Comparison of ENCODE assay signal across 10 cellular contexts in the genomic region with DNA sequence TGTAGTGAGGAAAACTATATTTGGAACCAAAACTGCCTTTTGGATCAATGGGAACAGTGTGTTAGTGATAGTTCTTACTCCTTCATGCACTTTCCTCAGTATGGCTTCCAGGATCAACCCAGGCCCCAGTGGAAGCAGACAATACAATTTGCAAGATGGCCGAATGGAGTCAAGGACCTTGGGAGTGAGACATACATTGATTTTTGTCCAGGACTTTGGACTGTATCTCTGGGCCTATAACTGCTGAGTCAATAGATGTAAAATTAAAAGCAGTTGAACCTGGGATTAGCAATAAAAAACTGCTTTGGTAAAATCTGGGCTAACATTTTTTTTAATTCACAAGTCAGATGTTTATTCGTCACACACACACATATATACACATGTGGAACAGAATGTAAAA. TPM values are rescaled to one million over a fixed set of nuclear protein-coding genes. Genes with fewer than 3 reads are reported as not detected.
DNase-seq lines count a peak whose midpoint lies in the region; ATAC-seq and TF ChIP-seq lines count a peak whose summit lies in the region.
"Had no signal": no experiment of that assay in that cellular context is flagged by ENCODE, and none has a peak within 500 bp of the region (broad histone marks: within the 10 kb centered on the region; RNA-seq: fewer than 3 reads in every experiment).

No MANE protein-coding gene starts in this region.

- H3K36me3 Mint-ChIP-seq in HFFc6 (ENCODE audit: low read depth) = peaks cover 49% of the 10 kb centered on the region
- H3K36me3 Mint-ChIP-seq in nephron (ENCODE audit: low read depth) = peaks cover 21% of the 10 kb centered on the region

- no peak overlapping the region for H2BK120ac ChIP-seq in mesendoderm (ENCODE audit: low read depth, low read length)

- H3K56ac ChIP-seq in mesendoderm (ENCODE audit: low read length) = no peak overlapping the region

- H3K4me3 Mint-ChIP-seq in HFFc6 (peak overlapping the region; percentile 94), nephron (peak overlapping the region; percentile 81 to 92 (median 88))

- H2AK5ac ChIP-seq in mesendoderm (ENCODE audit: low read length) = no peak overlapping the region

- no peak overlapping the region for H3K18ac ChIP-seq in mesendoderm (ENCODE audit: low read length)

- no peak for TF ChIP-seq CTCF in BJ (IDR thresholded peaks at IDR 0.05; ENCODE audit: insufficient read depth, low read depth, low read length)
- TF ChIP-seq CTCF in HFFc6 (IDR thresholded peaks at IDR 0.05) = no peak
- TF ChIP-seq CTCF in nephron (IDR thresholded peaks at IDR 0.05; ENCODE audit: unreplicated experiment in 3 of 3) = no peak

- no peak overlapping the region for H4K8ac ChIP-seq in mesendoderm (ENCODE audit: low read depth, low read length)

- H3K27ac ChIP-seq in mesendoderm (ENCODE audit: low read depth, low read length) = no peak overlapping the region

- no peak overlapping the region for H3K4ac ChIP-seq in mesendoderm (ENCODE audit: low read depth, low read length)

- H3K23ac ChIP-seq in mesendoderm (ENCODE audit: low read length) = no peak overlapping the region

- H2BK15ac ChIP-seq in mesendoderm (replicated peaks; ENCODE audit: low read depth) = no peak overlapping the region

- no peaks in the 10 kb centered on the region for H3K9me3 ChIP-seq in endocrine pancreas (ENCODE audit: control insufficient read depth, low read length)

- H3K79me1 ChIP-seq in mesendoderm (ENCODE audit: low read length) = no peaks in the 10 kb centered on the region

- CTCF ChIA-PET in BJ (lab: Yijun Ruan, JAX) = no interaction called here

- H3K4me3 ChIP-seq in BJ (ENCODE audit: low read depth, low read length) (peak overlapping the region; percentile 82), endocrine pancreas (ENCODE audit: control insufficient read depth, insufficient read depth, low read length) (peak overlapping the region; percentile 95), mesendoderm (ENCODE audit: low read length) (no peak overlapping the region)

- no peak overlapping the region for H4K5ac ChIP-seq in mesendoderm (ENCODE audit: low read length)

- ATAC-seq in GM19023 (IDR thresholded peaks at IDR 0.05; ENCODE audit: unreplicated experiment) = no peak

- H3K4me1 Mint-ChIP-seq in HFFc6 (ENCODE audit: low read depth) (peaks cover 70% of the 10 kb centered on the region), nephron (peaks cover 60% of the 10 kb centered on the region)

- peaks cover 18% of the 10 kb centered on the region for H3K4me1 ChIP-seq in endocrine pancreas (ENCODE audit: control insufficient read depth, insufficient read depth, low read length)
- H3K4me1 ChIP-seq in mesendoderm (ENCODE audit: control insufficient read depth, low read depth, low read length) = no peaks in the 10 kb centered on the region

- H3K27me3 ChIP-seq in BJ (ENCODE audit: control insufficient read depth, insufficient read depth, low read length) = no peaks in the 10 kb centered on the region
- no peaks in the 10 kb centered on the region for H3K27me3 ChIP-seq in endocrine pancreas (ENCODE audit: control insufficient read depth, insufficient read depth, low read length)
- no peaks in the 10 kb centered on the region for H3K27me3 ChIP-seq in mesendoderm (ENCODE audit: insufficient read depth, low read length, poor library complexity)

- H3K36me3 ChIP-seq in BJ (ENCODE audit: control insufficient read depth, insufficient read depth, low read length) (peaks cover 2% of the 10 kb centered on the region), endocrine pancreas (ENCODE audit: control insufficient read depth, insufficient read depth, low read length) (no peaks in the 10 kb centered on the region), mesendoderm (ENCODE audit: control insufficient read depth, insufficient read depth, low read length) (no peaks in the 10 kb centered on the region)

- H3K79me2 ChIP-seq in mesendoderm (ENCODE audit: control insufficient read depth, insufficient read depth, low read length) = no peaks in the 10 kb centered on the region

- POLR2A ChIA-PET in BJ (lab: Charles Lee) = no interaction called here

- no CpG with 5 or more reads among the region's 2 CpGs for WGBS in mesendoderm (ENCODE audit: extremely low coverage, insufficient coverage, low lambda C conversion rate)

- H3K9me3 Mint-ChIP-seq in HFFc6 = no peaks in the 10 kb centered on the region
- no peaks in the 10 kb centered on the region for H3K9me3 Mint-ChIP-seq in nephron

- H2BK5ac ChIP-seq in mesendoderm (ENCODE audit: low read length) = no peak overlapping the region

- H3K9ac ChIP-seq in endocrine pancreas (ENCODE audit: control insufficient read depth, insufficient read depth, low read length) (no peak overlapping the region), mesendoderm (ENCODE audit: low read length) (no peak overlapping the region)

- H3K27me3 Mint-ChIP-seq in HFFc6 (ENCODE audit: insufficient read depth) (peaks cover 2% of the 10 kb centered on the region), nephron (ENCODE audit: low read depth) (no peaks in the 10 kb centered on the region)

- H3K27ac Mint-ChIP-seq in HFFc6 = peak overlapping the region; percentile 58
- H3K27ac Mint-ChIP-seq in nephron = peak overlapping the region in 2 of 3 experiments; percentile 20 to 42

- H3K4me2 ChIP-seq in mesendoderm (ENCODE audit: low read length) = no peak overlapping the region

- DNase-seq in BJ (ENCODE audit: low read depth) = no peak
- DNase-seq in HFFc6 = no peak
- DNase-seq in activated CD4-positive, CD25-positive, alpha-beta regulatory T cell (lab: John Stamatoyannopoulos, UW) = no peak
- DNase-seq in mesendoderm = no peak
- no peak for DNase-seq in stimulated activated CD4-positive, alpha-beta T cell treated with anti-CD3 and anti-CD28 coated beads, Interleukin-1b, Interleukin-23, amount 100 ng/mL, for 48 hours
- DNase-seq: activated T-cell treated with anti-CD3 and anti-CD28 coated beads, Interleukin-2, amount 50 U/mL, for 48 hours; T1000 had no signal

RNA-seq across cellular contexts. Expression of a gene that starts 1.8 kb away (rescaled TPM):
- 39.6 and 67.4 TPM in 2 replicates for polyA plus RNA-seq in BJ (2011; rRNA removed)
- polyA minus RNA-seq in BJ (2011; rRNA and poly(A)+ RNA removed) = 26.9 and 29.3 TPM in 2 replicates
- total RNA-seq in HFFc6 (2021; fragmentation: NEBNext Ultra II Directional; extraction: Animal tissue kit (Norgen Biotek cat#: 25700)) = 10 to 100 TPM; 20.2 to 60.1 (median 23.8) TPM
- polyA plus RNA-seq in mesendoderm (2013, experiment 1 of 2) = 0.72 TPM
- polyA plus RNA-seq in mesendoderm (2013, experiment 2 of 2) = 0.71 TPM
